In the genomic region with DNA sequence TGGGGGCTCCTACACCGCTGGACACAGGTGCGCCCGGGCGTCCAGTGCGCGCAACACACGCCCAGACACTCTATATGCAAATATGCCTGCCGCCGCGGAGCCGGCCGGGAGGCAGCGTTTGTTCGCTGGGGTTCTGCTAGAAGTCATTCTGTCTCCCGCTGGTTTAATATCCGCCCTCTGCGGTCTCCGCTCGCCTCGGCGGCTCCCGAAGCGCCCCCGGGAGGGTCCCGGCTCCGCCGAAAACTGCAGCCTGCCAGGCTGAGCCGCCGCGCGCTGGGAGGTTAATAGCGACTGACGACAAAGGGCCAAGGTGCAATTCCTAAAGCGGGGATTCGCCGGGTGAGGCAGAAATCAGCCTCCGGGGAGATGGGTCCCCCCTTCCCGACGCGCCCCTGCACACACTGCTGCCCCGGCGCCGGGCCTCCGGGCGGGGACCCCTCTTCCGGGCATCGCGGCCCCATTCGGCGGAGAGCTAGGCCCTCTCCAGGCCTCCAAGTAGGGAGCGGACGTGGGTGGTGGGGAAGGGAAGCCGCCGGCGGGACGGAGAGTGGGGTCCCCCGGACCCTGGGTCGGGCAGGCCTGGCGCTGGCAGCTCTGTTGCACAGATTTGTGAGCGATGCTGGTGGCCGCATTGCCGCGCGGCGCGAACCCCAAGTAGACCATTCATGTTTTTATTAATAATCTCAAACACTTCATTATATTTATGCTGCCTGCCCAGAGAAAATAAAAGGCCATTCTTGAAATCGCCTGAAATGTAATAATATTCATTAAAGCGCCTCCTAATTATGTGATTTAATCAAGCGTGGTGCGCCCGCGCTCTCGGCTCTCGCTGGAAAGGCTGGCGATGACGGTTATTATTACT, we compare ENCODE assay signal across 8 cellular contexts. TPM values are rescaled to one million over a fixed set of nuclear protein-coding genes. Genes with fewer than 3 reads are reported as not detected.
DNase-seq lines count a peak whose midpoint lies in the region; ATAC-seq, FAIRE-seq and TF ChIP-seq lines count a peak whose summit lies in the region.

No MANE protein-coding gene starts in this region.

- H3K9me3 ChIP-seq in kidney (ENCODE audit: control insufficient read depth in 1 of 2, low read length in 2 of 2) = no peaks in the 10 kb centered on the region

- FAIRE-seq in kidney (lab: Jason Lieb, UNC) = no peak

- H3K36me3 ChIP-seq in kidney (ENCODE audit: control insufficient read depth in 1 of 2, insufficient read depth in 2 of 2, low read length in 2 of 2) = no peaks in the 10 kb centered on the region

- DNase-seq in GM13976 (ENCODE audit: low spot score) (peak; percentile 58), HFF-Myc (ENCODE audit: extremely low read depth, low read depth) (no peak), T follicular helper cell (ENCODE audit: low read depth) (peak; percentile 7), kidney (peak; percentile 70), epidermal melanocyte (ENCODE audit: insufficient read length, low spot score) (no peak), inferior parietal cortex (ENCODE audit: extremely low spot score) (no peak)

- TF ChIP-seq CTCF in GM13976 (IDR thresholded peaks at IDR 0.05; ENCODE audit: borderline replicate concordance, control extremely low read depth, extremely low read depth, insufficient read depth, missing control alignments) = no peak
- peak; percentile 7 for TF ChIP-seq CTCF in HFF-Myc (IDR thresholded peaks at IDR 0.05; ENCODE audit: low read depth, low read length, missing control alignments)
- TF ChIP-seq CTCF in kidney (IDR thresholded peaks at IDR 0.05; ENCODE audit: borderline replicate concordance, extremely low read depth, insufficient read depth) = no peak

- no peak overlapping the region for H3K27ac ChIP-seq in kidney (ENCODE audit: low read depth in 2 of 2, low read length in 2 of 2)

- in situ Hi-C loops in GM13976 (cut with MboI; ENCODE audit: low sequenced_read_pairs, unreplicated experiment) = no loop called here

- H3K4me1 ChIP-seq in kidney (ENCODE audit: control insufficient read depth in 1 of 2, insufficient read depth in 1 of 2, low read depth in 1 of 2, low read length in 2 of 2) = peaks cover 0 to 2% of the 10 kb centered on the region in 2 donors

- H3K9ac ChIP-seq in kidney (ENCODE audit: low read length in 2 of 2) = no peak overlapping the region

- intact Hi-C loops in kidney (cut with DNase I) = no loop called here

- no peak overlapping the region for H3K4me3 ChIP-seq in HFF-Myc (replicated peaks; ENCODE audit: low read depth, low read length)
- H3K4me3 ChIP-seq in kidney (ENCODE audit: low read length in 2 of 2) = no peak overlapping the region

- no peak for ATAC-seq in HG02884 (IDR thresholded peaks at IDR 0.05; ENCODE audit: unreplicated experiment)
- no peak for ATAC-seq in HG03196 (IDR thresholded peaks at IDR 0.05; ENCODE audit: unreplicated experiment)

RNA-seq across cellular contexts. Expression of gene EN2, which starts 9.1 kb away (rescaled TPM):
- total RNA-seq in kidney = 0.13 TPM
- polyA plus RNA-seq in kidney (ENCODE audit: insufficient read depth, low read depth, low replicate concordance) = not detected

Comparison
In these comparisons a context has a peak if more than half of its experiments do, and no peak if none do; other contexts are left out.
1. DNase-seq: peak in GM13976 (single experiment), T follicular helper cell (single experiment) and kidney (single experiment); none in HFF-Myc (single experiment), epidermal melanocyte (single experiment) and inferior parietal cortex (single experiment).